Comparison of ENCODE assay signal across 8 cellular contexts in the genomic region with DNA sequence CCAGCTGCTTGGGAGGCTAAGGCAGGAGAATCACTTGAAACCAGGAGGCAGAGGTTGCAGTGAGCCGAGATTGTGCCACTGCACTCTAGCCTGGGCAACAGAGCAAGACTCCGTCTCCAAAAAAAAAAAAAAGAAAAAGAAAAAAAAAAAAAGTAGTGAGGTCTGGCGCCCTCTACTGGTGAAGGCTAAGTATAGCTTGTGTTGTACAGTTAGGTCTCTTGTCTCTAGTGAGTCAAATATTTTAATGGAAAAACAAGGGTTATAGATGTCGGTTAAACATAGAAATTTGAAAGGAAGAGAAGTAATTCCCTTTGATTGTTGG. TPM values are rescaled to one million over a fixed set of nuclear protein-coding genes. Genes with fewer than 3 reads are reported as not detected.
DNase-seq lines count a peak whose midpoint lies in the region; TF ChIP-seq lines count a peak whose summit lies in the region.
"Not testable (repeated sequence)": the region's sequence is repeated elsewhere in the genome, so short reads cannot be mapped to it uniquely, and the experiment has no call there.

No MANE protein-coding gene starts in this region.

- not testable (repeated sequence) for H3K9ac ChIP-seq in endodermal cell (ENCODE audit: extremely low read depth, low read length, poor library complexity, severe bottlenecking)

- TF ChIP-seq CTCF in GM12874 (IDR thresholded peaks at IDR 0.05; ENCODE audit: insufficient read depth, low read depth, low read length) (peak; percentile 31; the same call in 1 of the 2 replicates), RWPE1 (conservative IDR thresholded peaks at IDR 0.05; ENCODE audit: low read depth) (peak; percentile 79), endodermal cell (conservative IDR thresholded peaks at IDR 0.05) (peak; percentile 92), retinal pigment epithelial cell (conservative IDR thresholded peaks at IDR 0.05; ENCODE audit: low read depth, low read length) (peak; percentile 75)

- H3K4me1 Mint-ChIP-seq in endodermal cell, result peaks cover 47% of the 10 kb centered on the region

- H3K9me3 Mint-ChIP-seq in endodermal cell, result not testable (repeated sequence)

- not testable (repeated sequence) for H3K27ac Mint-ChIP-seq in endodermal cell

- not testable (repeated sequence) for H3K4me1 ChIP-seq in endodermal cell (ENCODE audit: control insufficient read depth, insufficient read depth, low read length)

- POLR2A ChIA-PET in RWPE1 (lab: Yijun Ruan, JAX; ENCODE audit: low non-redundant PET), result interaction anchor here (0.6 kb wide), 1 partner anchor 50 kb away, joined by 4 read pairs; no protein-coding TSS in a partner anchor

- peak overlapping the region; percentile 28 for H3K27ac ChIP-seq in RWPE1
- H3K27ac ChIP-seq in endodermal cell (ENCODE audit: low read depth, low read length), result not testable (repeated sequence)

- not testable (repeated sequence) for H3K4me3 Mint-ChIP-seq in endodermal cell

- CTCF ChIA-PET in RWPE1 (lab: Yijun Ruan, JAX), result interaction anchor here (0.6 to 1.7 kb wide), 6 partner anchors 9 to 237 kb away, joined by 3 to 5 read pairs (median 4); no protein-coding TSS in a partner anchor

- not testable (repeated sequence) for H3K27me3 Mint-ChIP-seq in endodermal cell (ENCODE audit: insufficient read depth)

- DNase-seq in AG08395 (ENCODE audit: low spot score) (peak; percentile 33), NCI-H1105 (lab: John Stamatoyannopoulos, UW) (peak; percentile 12), RWPE1 (ENCODE audit: low spot score) (peak; percentile 6), kidney tubule cell (ENCODE audit: low spot score) (peak; percentile 62)
- DNase-seq in activated gamma-delta T cell treated with anti-CD3 and anti-CD28 coated beads, Interleukin-2, amount 50 U/mL, for 16 hours (ENCODE audit: low read depth), result peak; percentile 28
- not testable (repeated sequence) for DNase-seq in endodermal cell; retinal pigment epithelial cell (ENCODE audit: low read depth)

- WGBS in endodermal cell (ENCODE audit: insufficient coverage in 1 of 2, insufficient read length in 1 of 2), 2 experiments, result 38% methylated on average over 4 of the region's 4 CpGs; no CpG with 5 or more reads in 1 of the 2 experiments

- not testable (repeated sequence) for H3K36me3 ChIP-seq in endodermal cell (ENCODE audit: control insufficient read depth, insufficient read depth, low read length)

- not testable (repeated sequence) for H3K36me3 Mint-ChIP-seq in endodermal cell (ENCODE audit: low read depth)

- not testable (repeated sequence) for H3K9me3 ChIP-seq in endodermal cell (ENCODE audit: control insufficient read depth, low read length)

- peak overlapping the region; percentile 40 for H3K4me3 ChIP-seq in endodermal cell (ENCODE audit: low read length)
- H3K4me3 ChIP-seq in retinal pigment epithelial cell (ENCODE audit: low read length), result not testable (repeated sequence)

- not testable (repeated sequence) for H3K27me3 ChIP-seq in endodermal cell (ENCODE audit: control insufficient read depth, insufficient read depth, low read length, poor library complexity, severe bottlenecking)

RNA-seq across cellular contexts. Expression of a gene that starts 29.8 kb away (rescaled TPM):
- 100 to 1,000 TPM in 1 of 2 donors, 10 to 100 TPM in 1; 88.1 to 128 TPM for total RNA-seq in endodermal cell
- polyA plus RNA-seq in endodermal cell (2013, experiment 1 of 2), result 50.6 TPM
- 48.0 TPM for polyA plus RNA-seq in endodermal cell (2013, experiment 2 of 2)

Comparison
In these comparisons a context has a peak if more than half of its experiments do, and no peak if none do; other contexts are left out.
1. CTCF ChIP-seq: peak in every context shown above with its lines; median percentile 92 in endodermal cell; 79 in RWPE1; 75 in retinal pigment epithelial cell; 31 in GM12874.